Comparison of ENCODE assay signal across 2 cellular contexts in genomic region chr7:17055596-17055995, GRCh38.
TF ChIP-seq lines count a peak whose summit lies in the region.

No MANE protein-coding gene starts in this region.

TF ChIP-seq in IMR-90, 13 proteins besides CTCF, POLR2A, EP300 and RAD21:
- TF ChIP-seq SMC3 (IDR thresholded peaks at IDR 0.05; ENCODE audit: low read depth, low read length) (no peak), RFX5 (IDR thresholded peaks at IDR 0.05; ENCODE audit: low read depth, low read length) (no peak), NFE2L2 (IDR thresholded peaks at IDR 0.05; ENCODE audit: low read depth, low read length) (no peak), CHD1 (IDR thresholded peaks at IDR 0.05; ENCODE audit: low read depth, low read length) (no peak), MAFK (IDR thresholded peaks at IDR 0.05; ENCODE audit: low read depth, low read length) (no peak), RCOR1 (IDR thresholded peaks at IDR 0.05; ENCODE audit: insufficient replicate concordance, low read length) (no peak), BHLHE40 (IDR thresholded peaks at IDR 0.05; ENCODE audit: low read depth, low read length) (no peak), MAZ (IDR thresholded peaks at IDR 0.05; ENCODE audit: borderline replicate concordance, low read depth, low read length) (no peak), ELK1 (IDR thresholded peaks at IDR 0.05; ENCODE audit: borderline replicate concordance, low read depth, low read length) (no peak), MXI1 (IDR thresholded peaks at IDR 0.05; ENCODE audit: borderline replicate concordance, low read depth, low read length) (no peak), FOS (IDR thresholded peaks at IDR 0.05; ENCODE audit: low read depth, low read length) (no peak), CEBPB (IDR thresholded peaks at IDR 0.05; ENCODE audit: low read depth, low read length) (no peak)
- TF ChIP-seq, protein P1, sequence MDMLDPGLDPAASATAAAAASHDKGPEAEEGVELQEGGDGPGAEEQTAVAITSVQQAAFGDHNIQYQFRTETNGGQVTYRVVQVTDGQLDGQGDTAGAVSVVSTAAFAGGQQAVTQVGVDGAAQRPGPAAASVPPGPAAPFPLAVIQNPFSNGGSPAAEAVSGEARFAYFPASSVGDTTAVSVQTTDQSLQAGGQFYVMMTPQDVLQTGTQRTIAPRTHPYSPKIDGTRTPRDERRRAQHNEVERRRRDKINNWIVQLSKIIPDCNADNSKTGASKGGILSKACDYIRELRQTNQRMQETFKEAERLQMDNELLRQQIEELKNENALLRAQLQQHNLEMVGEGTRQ (IDR thresholded peaks at IDR 0.05; ENCODE audit: low read depth, low read length): no peak
TF ChIP-seq in IMR-90: peak in this region for 0.

TF ChIP-seq in H1, 55 proteins besides CTCF, POLR2A, EP300 and RAD21:
- TF ChIP-seq BCL11A (IDR thresholded peaks at IDR 0.05; ENCODE audit: low read depth in 2 of 2, low read length in 2 of 2): no peak
- TF ChIP-seq KDM1A (IDR thresholded peaks at IDR 0.05; ENCODE audit: borderline replicate concordance, low read length): no peak
- no peak for TF ChIP-seq ASH2L (IDR thresholded peaks at IDR 0.05; ENCODE audit: low read length)
- no peak for TF ChIP-seq TAF7 (optimal IDR thresholded peaks at IDR 0.05; ENCODE audit: borderline replicate concordance, low read depth, low read length)
- TF ChIP-seq POU5F1 (IDR thresholded peaks at IDR 0.05; ENCODE audit: low read depth, low read length): no peak
- TF ChIP-seq HDAC2 (IDR thresholded peaks at IDR 0.05; ENCODE audit: borderline replicate concordance in 1 of 2, low read depth in 2 of 2, low read length in 2 of 2): no peak
- TF ChIP-seq SUZ12 (IDR thresholded peaks at IDR 0.05; ENCODE audit: low read length): no peak
- no peak for TF ChIP-seq CTBP2 (IDR thresholded peaks at IDR 0.05; ENCODE audit: borderline replicate concordance, insufficient read depth, insufficient read length, low read length)
- TF ChIP-seq GABPA (IDR thresholded peaks at IDR 0.05; ENCODE audit: borderline replicate concordance, insufficient read depth, low read length): no peak
- TF ChIP-seq BRCA1 (IDR thresholded peaks at IDR 0.05; ENCODE audit: low read depth, low read length): no peak
- no peak for TF ChIP-seq PHF8 (conservative IDR thresholded peaks at IDR 0.05; ENCODE audit: low read depth, low read length)
- TF ChIP-seq HDAC6 (IDR thresholded peaks at IDR 0.05; ENCODE audit: low read depth, low read length): no peak
- no peak for TF ChIP-seq JUND (IDR thresholded peaks at IDR 0.05; ENCODE audit: low read length)
